17 cellular contexts compared by ENCODE assay signal in genomic region chr1:235102993-235103411, GRCh38. TPM values are rescaled to one million over a fixed set of nuclear protein-coding genes. Genes with fewer than 3 reads are reported as not detected.
DNase-seq lines count a peak whose midpoint lies in the region; ATAC-seq, FAIRE-seq and TF ChIP-seq lines count a peak whose summit lies in the region.
"Had no signal": no experiment of that assay in that cellular context is flagged by ENCODE, and none has a peak within 500 bp of the region (broad histone marks: within the 10 kb centered on the region; RNA-seq: fewer than 3 reads in every experiment).

No MANE protein-coding gene starts in this region.

- POLR2A ChIA-PET in K562 (lab: Yijun Ruan, JAX) = interaction anchor here (0.7 to 1.2 kb wide), 3 partner anchors 12 to 505 kb away, joined by 3 to 4 read pairs (median 3); no protein-coding TSS in a partner anchor
- POLR2A ChIA-PET in Caco-2 (lab: Charles Lee) = interaction anchor here (0.6 kb wide), 1 partner anchor 119 kb away, joined by 3 read pairs; no protein-coding TSS in a partner anchor

- CTCF ChIA-PET in K562 (lab: Yijun Ruan, JAX; ENCODE audit: low intra/inter-chr PET ratio) = interaction anchor here (2.1 kb wide), 1 partner anchor 314 kb away, joined by 9 read pairs; no protein-coding TSS in a partner anchor
- CTCF ChIA-PET in Caco-2 (lab: Charles Lee) = interaction anchor here (0.6 to 0.8 kb wide), 4 partner anchors 255 to 681 kb away, joined by 3 read pairs; no protein-coding TSS in a partner anchor

- no peak overlapping the region for H3K4me3 ChIP-seq in K562
- no peak overlapping the region for H3K4me3 ChIP-seq in Caco-2 (ENCODE audit: low read depth, low read length)
- H3K4me3 ChIP-seq: hepatocyte, left ventricle myocardium inferior, upper lobe of left lung had no signal

- H3K4me1 ChIP-seq in K562 (replicated peaks in 1 of 2; ENCODE audit: control insufficient read depth in 2 of 2, insufficient read depth in 2 of 2, low read length in 2 of 2) = peaks cover 8 to 14% of the 10 kb centered on the region in 2 experiments; a peak in 4 of 5 replicates
- peaks cover 12% of the 10 kb centered on the region; the same call in 1 of the 2 replicates for H3K4me1 ChIP-seq in Caco-2

- peaks cover 38% of the 10 kb centered on the region for H3K4me1 Mint-ChIP-seq in nephron
- peaks cover 16% of the 10 kb centered on the region for H3K4me1 Mint-ChIP-seq in Caco-2 (ENCODE audit: low read depth, unreplicated experiment)

- peaks cover 9% of the 10 kb centered on the region for H3K36me3 Mint-ChIP-seq in nephron (ENCODE audit: low read depth)
- H3K36me3 Mint-ChIP-seq in Caco-2 (ENCODE audit: insufficient read depth, unreplicated experiment) = peaks cover 38% of the 10 kb centered on the region

- in situ Hi-C loops in K562 (cut with MboI) = no loop called here

- H3K36me3 ChIP-seq in K562 (ENCODE audit: control insufficient read depth, insufficient read depth, low read length) (peaks cover 12% of the 10 kb centered on the region; the same call in 1 of the 3 replicates), Caco-2 (ENCODE audit: control insufficient read depth, insufficient read depth, low read length) (no peaks in the 10 kb centered on the region; the same call in 1 of the 2 replicates)

- intact Hi-C loops in K562 (cut with micrococcal nuclease) (no loop called here), Caco-2 (cut with micrococcal nuclease; ENCODE audit: unreplicated experiment) (no loop called here)

- H3K27me3 Mint-ChIP-seq in nephron (ENCODE audit: low read depth) = peaks cover 7% of the 10 kb centered on the region
- H3K27me3 Mint-ChIP-seq in Caco-2 (ENCODE audit: insufficient read depth, unreplicated experiment) = no peaks in the 10 kb centered on the region

- no peaks in the 10 kb centered on the region for H3K9me3 Mint-ChIP-seq in nephron
- H3K9me3 Mint-ChIP-seq in Caco-2 (ENCODE audit: unreplicated experiment) = no peaks in the 10 kb centered on the region
- H3K9me3 Mint-ChIP-seq: activated B cell treated with CpG ODN at 0.5 μM for 24 hours; activated T-cell treated with anti-CD3 and anti-CD28 coated beads, Interleukin-2, amount 50 U/mL, for 4 hours; nephron progenitor cell had no signal

- no peak for FAIRE-seq in K562 (lab: Jason Lieb, UNC)

- no peak overlapping the region for H3K9ac ChIP-seq in K562 (ENCODE audit: insufficient read depth in 1 of 2, low read depth in 2 of 2, low read length in 2 of 2)

- H4K20me1 ChIP-seq in K562 (replicated peaks; ENCODE audit: control insufficient read depth, insufficient read depth, low read length) = no peaks in the 10 kb centered on the region; the same call in 1 of the 2 replicates

- H3K27ac ChIP-seq in K562 (ENCODE audit: extremely low read depth, low read depth, low read length) = no peak overlapping the region
- H3K27ac ChIP-seq: hepatocyte, left ventricle myocardium inferior, upper lobe of left lung had no signal

- H3K79me2 ChIP-seq in K562 (ENCODE audit: control insufficient read depth, insufficient read depth, low read length) = no peaks in the 10 kb centered on the region
- H3K79me2 ChIP-seq: hepatocyte had no signal

- H3K27ac Mint-ChIP-seq in nephron = peak overlapping the region; percentile 71 to 88 (median 86)
- H3K27ac Mint-ChIP-seq in Caco-2 (ENCODE audit: unreplicated experiment) = no peak overlapping the region
- H3K27ac Mint-ChIP-seq: activated B cell treated with CpG ODN at 0.5 μM for 24 hours had no signal

- H3K4me3 Mint-ChIP-seq in nephron = peak overlapping the region in 2 of 3 experiments; percentile 17 to 46
- no peak overlapping the region for H3K4me3 Mint-ChIP-seq in Caco-2 (ENCODE audit: unreplicated experiment)
- H3K4me3 Mint-ChIP-seq: activated B cell treated with CpG ODN at 0.5 μM for 24 hours; activated T-cell treated with anti-CD3 and anti-CD28 coated beads, Interleukin-2, amount 50 U/mL, for 4 hours had no signal

- no peaks in the 10 kb centered on the region for H3K27me3 ChIP-seq in K562 (ENCODE audit: control insufficient read depth in 2 of 2, insufficient read depth in 2 of 2, low read length in 2 of 2)
- no peaks in the 10 kb centered on the region for H3K27me3 ChIP-seq in Caco-2 (replicated peaks; ENCODE audit: control insufficient read depth, insufficient read depth, low read length)
- H3K27me3 ChIP-seq: hepatocyte, upper lobe of left lung had no signal

- BruUV-seq in K562 (replicated peaks; lab: Mats Ljungman, UMichigan) (no TSS peak), Caco-2 (replicated peaks; lab: Mats Ljungman, UMichigan) (no TSS peak)

- H3K9me3 ChIP-seq in K562 (replicated peaks; ENCODE audit: control insufficient read depth, insufficient read depth, low read depth, low read length) (no peaks in the 10 kb centered on the region), Caco-2 (no peaks in the 10 kb centered on the region)
- H3K9me3 ChIP-seq: left ventricle myocardium inferior, upper lobe of left lung had no signal

- TF ChIP-seq CTCF in K562 (IDR thresholded peaks at IDR 0.05 in 2 of 3, conservative IDR thresholded peaks at IDR 0.05 in 1 of 3; ENCODE audit: insufficient read depth in 2 of 3, low read depth in 1 of 3, low read length in 3 of 3) (no peak), nephron (IDR thresholded peaks at IDR 0.05; ENCODE audit: unreplicated experiment in 3 of 3) (no peak), Caco-2 (IDR thresholded peaks at IDR 0.05; ENCODE audit: insufficient read depth in 1 of 2, low read depth in 1 of 2, low read length in 1 of 2, severe bottlenecking in 1 of 2, unreplicated experiment in 1 of 2) (no peak)

- TF ChIP-seq POLR2A in K562 (conservative IDR thresholded peaks at IDR 0.05) = no peak

- ATAC-seq in K562 (no peak), HG03135 (IDR thresholded peaks at IDR 0.05; ENCODE audit: unreplicated experiment) (no peak)
- ATAC-seq: activated T-cell treated with anti-CD3 and anti-CD28 coated beads, Interleukin-2, amount 50 U/mL, for 4 hours; Panc1 had no signal

- no peak for TF ChIP-seq EP300 in K562 (IDR thresholded peaks at IDR 0.05; ENCODE audit: low read length)

- no peaks in the 10 kb centered on the region for H3K9me1 ChIP-seq in K562 (ENCODE audit: control insufficient read depth, insufficient read depth, low read length)

- 76% methylated on average over 4 of the region's 4 CpGs for WGBS in K562 (ENCODE audit: insufficient coverage, low coverage, missing lambda C conversion rate)

- H3K4me2 ChIP-seq in K562 (ENCODE audit: insufficient read depth, low read length) = no peak overlapping the region
- H3K4me2 ChIP-seq: hepatocyte had no signal

- no peak overlapping the region for H2AFZ ChIP-seq in K562 (ENCODE audit: low read depth, low read length)
- H2AFZ ChIP-seq: hepatocyte had no signal

- DNase-seq in NCI-H2107 treated with DMSO at 0.1 percent for 48 hours (lab: John Stamatoyannopoulos, UW; ENCODE audit: unreplicated experiment) = peak; percentile 64
- DNase-seq in NCI-H2107 (lab: John Stamatoyannopoulos, UW) = no peak
- peak; percentile 32 for DNase-seq in NCI-H2029 (lab: John Stamatoyannopoulos, UW)
- no peak for DNase-seq in K562 (ENCODE audit: extremely low read depth in 1 of 4, low spot score in 3 of 4)
- DNase-seq in Caco-2 = no peak
- DNase-seq in AG08396 (ENCODE audit: low spot score) = no peak
- DNase-seq: activated B cell treated with CpG ODN at 0.5 μM for 24 hours; activated T-cell treated with anti-CD3 and anti-CD28 coated beads, Interleukin-2, amount 50 U/mL, for 4 hours; left ventricle myocardium inferior; MV-4-11; NCI-H526 treated with DMSO at 0.1 percent for 48 hours; nephron progenitor cell; upper lobe of left lung had no signal

- TF ChIP-seq RAD21 in K562 (CRISPR knock-in tag; conservative IDR thresholded peaks at IDR 0.05 in 1 of 2, IDR thresholded peaks at IDR 0.05 in 1 of 2) = no peak

TF ChIP-seq in K562, 482 proteins besides CTCF, POLR2A, EP300 and RAD21 (continues in another document):
- TF ChIP-seq GATAD2A (IDR thresholded peaks at IDR 0.05) (no peak), ZNF444 (CRISPR knock-in tag; IDR thresholded peaks at IDR 0.05) (no peak)

RNA-seq across cellular contexts. Expression of gene TOMM20, which starts 25.6 kb away (rescaled TPM):
- total RNA-seq in K562 (2011; cell fraction: chromatin; rRNA removed; ENCODE audit: low replicate concordance) = 63.5 and 133 TPM in 2 replicates
- total RNA-seq in K562 (2011; cell fraction: nucleolus; rRNA removed) = 96.9 and 106 TPM in 2 replicates
- total RNA-seq in K562 (2011; cell fraction: nucleoplasm; rRNA removed) = 165 and 259 TPM in 2 replicates
- total RNA-seq in K562 (2014; rRNA removed) = 136 and 154 TPM in 2 replicates
- total RNA-seq in K562 (2014; rRNA removed; fragmentation: Illumina TruSeq; extraction: Trizol) = 165 and 211 TPM in 2 replicates
- total RNA-seq in K562 (2015; rRNA removed; fragmentation: Illumina TruSeq; extraction: Trizol) = 124 and 131 TPM in 2 replicates
- total RNA-seq in K562 (2021) = 222 and 252 TPM in 2 replicates
- 334 and 469 TPM in 2 replicates for polyA plus RNA-seq in K562 (2011; rRNA removed)
- 47.6 and 124 TPM in 2 replicates for polyA plus RNA-seq in K562 (2011; cell fraction: cytosol; rRNA removed)
- polyA plus RNA-seq in K562 (2011; cell fraction: nucleus; rRNA removed) = 46.1 and 107 TPM in 2 replicates
- polyA plus RNA-seq in K562 (2012) = 197 and 293 TPM in 2 replicates
- polyA plus RNA-seq in K562 (2014; fragmentation: Illumina TruSeq; extraction: Trizol) = 231 and 254 TPM in 2 replicates
- 100 to 1,000 TPM in 1 of 2 experiments, 10 to 100 TPM in 1; 70.6 to 102 TPM for polyA plus RNA-seq in K562 (2014; fragmentation: Nextera tagmentation; extraction: Ambion mirVana)
- 159 and 165 TPM in 2 replicates for polyA plus RNA-seq in K562 (2014; rRNA removed)
- polyA minus RNA-seq in K562 (2011; rRNA and poly(A)+ RNA removed) = 154 and 231 TPM in 2 replicates
- polyA minus RNA-seq in K562 (2011; cell fraction: cytosol; rRNA and poly(A)+ RNA removed) = 110 and 119 TPM in 2 replicates
- 35.9 and 64.5 TPM in 2 replicates for polyA minus RNA-seq in K562 (2011; cell fraction: nucleus; rRNA and poly(A)+ RNA removed)
- 131 and 137 TPM in 2 replicates for total RNA-seq in Caco-2 (2022)

RNA-seq across cellular contexts. Expression of gene RBM34, which starts 58.0 kb away (rescaled TPM):
- 85.0 and 159 TPM in 2 replicates for total RNA-seq in K562 (2011; cell fraction: chromatin; rRNA removed; ENCODE audit: low replicate concordance)
- 54.9 and 55.4 TPM in 2 replicates for total RNA-seq in K562 (2011; cell fraction: nucleolus; rRNA removed)
- 63.6 and 66.9 TPM in 2 replicates for total RNA-seq in K562 (2011; cell fraction: nucleoplasm; rRNA removed)
- total RNA-seq in K562 (2014; rRNA removed) = 96.6 and 98.2 TPM in 2 replicates
- 135 and 160 TPM in 2 replicates for total RNA-seq in K562 (2014; rRNA removed; fragmentation: Illumina TruSeq; extraction: Trizol)
- 154 and 162 TPM in 2 replicates for total RNA-seq in K562 (2015; rRNA removed; fragmentation: Illumina TruSeq; extraction: Trizol)
- total RNA-seq in K562 (2021) = 116 and 118 TPM in 2 replicates
- 57.7 and 64.0 TPM in 2 replicates for polyA plus RNA-seq in K562 (2011; rRNA removed)
- polyA plus RNA-seq in K562 (2011; cell fraction: cytosol; rRNA removed) = 24.3 and 29.9 TPM in 2 replicates
- 26.5 and 31.5 TPM in 2 replicates for polyA plus RNA-seq in K562 (2011; cell fraction: nucleus; rRNA removed)
- polyA plus RNA-seq in K562 (2012) = 146 and 159 TPM in 2 replicates
- 145 and 178 TPM in 2 replicates for polyA plus RNA-seq in K562 (2014; fragmentation: Illumina TruSeq; extraction: Trizol)
- 100 to 1,000 TPM; 116 to 141 TPM for polyA plus RNA-seq in K562 (2014; fragmentation: Nextera tagmentation; extraction: Ambion mirVana)
- polyA plus RNA-seq in K562 (2014; rRNA removed) = 99.9 and 124 TPM in 2 replicates
- 26.5 and 35.5 TPM in 2 replicates for polyA minus RNA-seq in K562 (2011; rRNA and poly(A)+ RNA removed)
- 15.4 and 17.8 TPM in 2 replicates for polyA minus RNA-seq in K562 (2011; cell fraction: cytosol; rRNA and poly(A)+ RNA removed)
- polyA minus RNA-seq in K562 (2011; cell fraction: nucleus; rRNA and poly(A)+ RNA removed) = 34.7 and 56.6 TPM in 2 replicates
- 96.5 and 103 TPM in 2 replicates for total RNA-seq in Caco-2 (2022)

Comparison
In these comparisons a context has a peak if more than half of its experiments do, and no peak if none do; other contexts are left out.
1. DNase-seq: peak in NCI-H2107 treated with DMSO at 0.1 percent for 48 hours (single experiment) and NCI-H2029 (single experiment); none in NCI-H2107 (single experiment), K562 (0 of 4), Caco-2 (0 of 2) and AG08396 (single experiment).